ENCODE assay signal across 2 cellular contexts in the genomic region with DNA sequence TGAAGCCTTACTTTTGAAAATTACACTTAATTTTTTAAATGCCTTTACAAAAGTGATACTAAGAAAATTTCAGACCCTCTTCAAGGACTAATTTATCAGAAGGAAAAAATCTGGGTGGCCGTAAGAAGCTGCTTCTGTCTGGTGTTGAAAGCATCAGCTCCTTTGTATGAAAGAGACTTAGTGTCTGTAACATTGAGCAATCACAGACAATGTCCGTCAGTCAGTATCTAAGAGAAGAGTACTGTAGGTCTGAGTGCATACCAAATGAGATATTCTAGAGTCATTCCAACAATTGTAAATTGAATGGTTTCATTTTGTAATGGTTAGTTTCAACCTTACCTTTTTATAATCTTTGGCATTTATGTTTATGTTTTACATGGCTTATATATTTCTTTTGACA.
A peak's percentile ranks its signal among the peaks of the same experiment; 100 is the strongest.
TF ChIP-seq lines count a peak whose summit lies in the region.

No MANE protein-coding gene starts in this region.

TF ChIP-seq in HEK293, 187 proteins besides CTCF, POLR2A, EP300 and RAD21:
- TF ChIP-seq, protein P1, sequence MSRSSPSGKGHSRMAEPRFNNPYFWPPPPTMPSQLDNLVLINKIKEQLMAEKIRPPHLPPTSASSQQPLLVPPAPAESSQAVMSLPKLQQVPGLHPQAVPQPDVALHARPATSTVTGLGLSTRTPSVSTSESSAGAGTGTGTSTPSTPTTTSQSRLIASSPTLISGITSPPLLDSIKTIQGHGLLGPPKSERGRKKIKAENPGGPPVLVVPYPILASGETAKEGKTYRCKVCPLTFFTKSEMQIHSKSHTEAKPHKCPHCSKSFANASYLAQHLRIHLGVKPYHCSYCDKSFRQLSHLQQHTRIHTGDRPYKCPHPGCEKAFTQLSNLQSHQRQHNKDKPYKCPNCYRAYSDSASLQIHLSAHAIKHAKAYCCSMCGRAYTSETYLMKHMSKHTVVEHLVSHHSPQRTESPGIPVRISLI (tag by site-specific recombination; IDR thresholded peaks at IDR 0.05): 0 out of 2 replicates have a peak, but pooled peaks have one; percentile 28
- TF ChIP-seq, protein P2, sequence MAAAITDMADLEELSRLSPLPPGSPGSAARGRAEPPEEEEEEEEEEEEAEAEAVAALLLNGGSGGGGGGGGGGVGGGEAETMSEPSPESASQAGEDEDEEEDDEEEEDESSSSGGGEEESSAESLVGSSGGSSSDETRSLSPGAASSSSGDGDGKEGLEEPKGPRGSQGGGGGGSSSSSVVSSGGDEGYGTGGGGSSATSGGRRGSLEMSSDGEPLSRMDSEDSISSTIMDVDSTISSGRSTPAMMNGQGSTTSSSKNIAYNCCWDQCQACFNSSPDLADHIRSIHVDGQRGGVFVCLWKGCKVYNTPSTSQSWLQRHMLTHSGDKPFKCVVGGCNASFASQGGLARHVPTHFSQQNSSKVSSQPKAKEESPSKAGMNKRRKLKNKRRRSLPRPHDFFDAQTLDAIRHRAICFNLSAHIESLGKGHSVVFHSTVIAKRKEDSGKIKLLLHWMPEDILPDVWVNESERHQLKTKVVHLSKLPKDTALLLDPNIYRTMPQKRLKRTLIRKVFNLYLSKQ (tag by site-specific recombination; IDR thresholded peaks at IDR 0.05; ENCODE audit: borderline replicate concordance): no peak

TF ChIP-seq in K562, 482 proteins besides CTCF, POLR2A, EP300 and RAD21:
- TF ChIP-seq, protein P3, sequence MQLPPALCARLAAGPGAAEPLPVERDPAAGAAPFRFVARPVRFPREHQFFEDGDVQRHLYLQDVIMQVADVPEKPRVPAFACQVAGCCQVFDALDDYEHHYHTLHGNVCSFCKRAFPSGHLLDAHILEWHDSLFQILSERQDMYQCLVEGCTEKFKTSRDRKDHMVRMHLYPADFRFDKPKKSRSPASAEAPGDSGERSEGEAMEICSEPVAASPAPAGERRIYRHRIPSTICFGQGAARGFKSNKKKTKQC (CRISPR knock-in tag; IDR thresholded peaks at IDR 0.05): no peak
- TF ChIP-seq RBM22 (IDR thresholded peaks at IDR 0.05; ENCODE audit: low read depth, low read length, poor library complexity, severe bottlenecking) (no peak), ZNF79 (CRISPR knock-in tag; IDR thresholded peaks at IDR 0.05; ENCODE audit: low read depth) (no peak), CEBPB (tag; IDR thresholded peaks at IDR 0.05) (0 out of 2 replicates have a peak, but pooled peaks have one; percentile 10)
- TF ChIP-seq, protein P4, sequence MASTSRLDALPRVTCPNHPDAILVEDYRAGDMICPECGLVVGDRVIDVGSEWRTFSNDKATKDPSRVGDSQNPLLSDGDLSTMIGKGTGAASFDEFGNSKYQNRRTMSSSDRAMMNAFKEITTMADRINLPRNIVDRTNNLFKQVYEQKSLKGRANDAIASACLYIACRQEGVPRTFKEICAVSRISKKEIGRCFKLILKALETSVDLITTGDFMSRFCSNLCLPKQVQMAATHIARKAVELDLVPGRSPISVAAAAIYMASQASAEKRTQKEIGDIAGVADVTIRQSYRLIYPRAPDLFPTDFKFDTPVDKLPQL (IDR thresholded peaks at IDR 0.05; ENCODE audit: extremely low read depth, insufficient read length): no peak
TF ChIP-seq in K562: peak in this region for 1.
